In genomic region chr19:17447704-17448189, GRCh38 we compare ENCODE assay signal across 12 cellular contexts. TPM values are rescaled to one million over a fixed set of nuclear protein-coding genes. Genes with fewer than 3 reads are reported as not detected.
DNase-seq lines count a peak whose midpoint lies in the region; ATAC-seq and TF ChIP-seq lines count a peak whose summit lies in the region.
"Had no signal": no experiment of that assay in that cellular context is flagged by ENCODE, and none has a peak within 500 bp of the region (broad histone marks: within the 10 kb centered on the region; RNA-seq: fewer than 3 reads in every experiment).

No MANE protein-coding gene starts in this region.

- BruUV-seq in Caco-2 (replicated peaks; lab: Mats Ljungman, UMichigan) = no TSS peak

- no peak for TF ChIP-seq CTCF in Caco-2 (IDR thresholded peaks at IDR 0.05; ENCODE audit: insufficient read depth in 1 of 2, low read depth in 1 of 2, low read length in 1 of 2, severe bottlenecking in 1 of 2, unreplicated experiment in 1 of 2)
- no peak for TF ChIP-seq CTCF in parathyroid adenoma (IDR thresholded peaks at IDR 0.05)

- H3K4me3 Mint-ChIP-seq in Caco-2 (ENCODE audit: unreplicated experiment) = peak overlapping the region; percentile 58
- H3K4me3 Mint-ChIP-seq: activated CD4-positive, alpha-beta memory T cell treated with anti-CD3 and anti-CD28 coated beads for 36 hours had no signal

- no peak overlapping the region for H3K9ac ChIP-seq in parathyroid adenoma

- POLR2A ChIA-PET in Caco-2 (lab: Charles Lee) = no interaction called here

- H3K4me1 ChIP-seq in Caco-2 = no peaks in the 10 kb centered on the region
- peaks cover 0 to 3% of the 10 kb centered on the region in 2 donors for H3K4me1 ChIP-seq in esophagus (ENCODE audit: control insufficient read depth in 2 of 2, insufficient read depth in 2 of 2, low read length in 1 of 2)
- no peaks in the 10 kb centered on the region for H3K4me1 ChIP-seq in parathyroid adenoma

- H3K4me2 ChIP-seq in parathyroid adenoma (ENCODE audit: low read length) = peak overlapping the region; percentile 90

- no peaks in the 10 kb centered on the region for H3K27me3 Mint-ChIP-seq in Caco-2 (ENCODE audit: insufficient read depth, unreplicated experiment)

- H3K27ac ChIP-seq in esophagus (ENCODE audit: low read depth in 2 of 2, low read length in 1 of 2) = peak overlapping the region in 1 of 2 donors; percentile 35
- no peak overlapping the region for H3K27ac ChIP-seq in parathyroid adenoma

- H3K27me3 ChIP-seq in Caco-2 (replicated peaks; ENCODE audit: control insufficient read depth, insufficient read depth, low read length) (no peaks in the 10 kb centered on the region), esophagus (ENCODE audit: control insufficient read depth in 1 of 2, insufficient read depth in 2 of 2, low read length in 2 of 2) (no peaks in the 10 kb centered on the region), parathyroid adenoma (ENCODE audit: control insufficient read depth, insufficient read depth, low read length) (no peaks in the 10 kb centered on the region)

- no peak overlapping the region for H3K27ac Mint-ChIP-seq in Caco-2 (ENCODE audit: unreplicated experiment)
- H3K27ac Mint-ChIP-seq: activated CD4-positive, alpha-beta memory T cell treated with anti-CD3 and anti-CD28 coated beads for 36 hours; dendritic cell treated with granulocyte-macrophage colony-stimulating factor and Interleukin-4, amounts not matched to agents 40 ng/mL and 50 ng/mL, for 4 days had no signal

- H3K4me3 ChIP-seq in Caco-2 (ENCODE audit: low read depth, low read length) (peak overlapping the region; percentile 47), esophagus (ENCODE audit: low read depth in 1 of 2, low read length in 2 of 2) (peak overlapping the region; percentile 26 to 27), parathyroid adenoma (ENCODE audit: low read depth, low read length) (no peak overlapping the region)

- intact Hi-C loops in Caco-2 (cut with micrococcal nuclease; ENCODE audit: unreplicated experiment) = no loop called here

- H3K36me3 ChIP-seq in Caco-2 (ENCODE audit: control insufficient read depth, insufficient read depth, low read length) (no peaks in the 10 kb centered on the region), esophagus (ENCODE audit: control insufficient read depth in 2 of 2, insufficient read depth in 2 of 2, low read length in 1 of 2) (no peaks in the 10 kb centered on the region), parathyroid adenoma (ENCODE audit: control insufficient read depth, insufficient read depth, low read length) (no peaks in the 10 kb centered on the region)

- no peaks in the 10 kb centered on the region for H3K79me2 ChIP-seq in parathyroid adenoma

- CTCF ChIA-PET in Caco-2 (lab: Charles Lee) = interaction anchor here (0.7 to 0.8 kb wide), 2 partner anchors 14 to 28 kb away, joined by 4 to 5 read pairs; partner anchors contain the start of gene MVB12A

- H3K36me3 Mint-ChIP-seq in Caco-2 (ENCODE audit: insufficient read depth, unreplicated experiment) = no peaks in the 10 kb centered on the region
- H3K36me3 Mint-ChIP-seq: activated CD4-positive, alpha-beta memory T cell treated with anti-CD3 and anti-CD28 coated beads for 36 hours had no signal

- DNase-seq in Caco-2 = no peak
- DNase-seq in Kasumi-1 (lab: John Stamatoyannopoulos, UW) = peak; percentile 4 to 12
- DNase-seq in NCI-H2107 treated with DMSO at 0.1 percent for 48 hours (lab: John Stamatoyannopoulos, UW; ENCODE audit: unreplicated experiment) = no peak
- DNase-seq in HuH-7.5 (ENCODE audit: low spot score) = no peak
- DNase-seq: activated CD4-positive, alpha-beta memory T cell treated with anti-CD3 and anti-CD28 coated beads for 36 hours; NCI-H1694; stimulated activated CD4-positive, alpha-beta T cell treated with anti-CD3 and anti-CD28 coated beads, Interleukin-1b, Interleukin-23, amount 100 ng/mL, for 48 hours had no signal

- no peak for ATAC-seq in GM21529 (IDR thresholded peaks at IDR 0.05; ENCODE audit: unreplicated experiment)
- ATAC-seq in GM18873 (IDR thresholded peaks at IDR 0.05; ENCODE audit: low FRiP score, unreplicated experiment) = no peak

- H3K4me1 Mint-ChIP-seq in Caco-2 (ENCODE audit: low read depth, unreplicated experiment) = no peaks in the 10 kb centered on the region

- H3K9me3 ChIP-seq in Caco-2 = no peaks in the 10 kb centered on the region
- H3K9me3 ChIP-seq in esophagus (ENCODE audit: control insufficient read depth in 2 of 2, insufficient read depth in 1 of 2, low read depth in 1 of 2, low read length in 1 of 2) = no peaks in the 10 kb centered on the region
- H3K9me3 ChIP-seq in parathyroid adenoma (ENCODE audit: control insufficient read depth, low read length) = no peaks in the 10 kb centered on the region

- no peaks in the 10 kb centered on the region for H3K9me3 Mint-ChIP-seq in Caco-2 (ENCODE audit: unreplicated experiment)
- H3K9me3 Mint-ChIP-seq: activated CD4-positive, alpha-beta memory T cell treated with anti-CD3 and anti-CD28 coated beads for 36 hours; dendritic cell treated with granulocyte-macrophage colony-stimulating factor and Interleukin-4, amounts not matched to agents 40 ng/mL and 50 ng/mL, for 4 days had no signal

- H2AFZ ChIP-seq in parathyroid adenoma = peak overlapping the region; percentile 84

- WGBS in esophagus, 2 donors = 22 to 31% methylated on average over 5 to 9 of the region's 9 CpGs

RNA-seq across cellular contexts. Expression of gene TMEM221, which starts 0.7 kb away (rescaled TPM):
- 0.37 TPM in 1 of 2 replicates, not detected in the other for total RNA-seq in Caco-2 (2022)
- under 1 TPM; 0.13 to 0.20 TPM for polyA plus RNA-seq in esophagus
- total RNA-seq: activated CD4-positive, alpha-beta memory T cell treated with anti-CD3 and anti-CD28 coated beads for 36 hours had no signal

RNA-seq across cellular contexts. Expression of gene NXNL1, which starts 13.0 kb away (rescaled TPM):
- not detected in 2 replicates for total RNA-seq in Caco-2 (2022)
- not detected for polyA plus RNA-seq in esophagus
- total RNA-seq: activated CD4-positive, alpha-beta memory T cell treated with anti-CD3 and anti-CD28 coated beads for 36 hours had no signal

RNA-seq across cellular contexts. Expression of gene SLC27A1, which starts 22.6 kb away (rescaled TPM):
- 3.7 and 3.9 TPM in 2 replicates for total RNA-seq in Caco-2 (2022)
- 1 to 10 TPM; 5.4 to 8.7 TPM for polyA plus RNA-seq in esophagus

RNA-seq across cellular contexts. Expression of gene MVB12A, which starts 27.9 kb away (rescaled TPM):
- 36.7 and 37.6 TPM in 2 replicates for total RNA-seq in Caco-2 (2022)
- polyA plus RNA-seq in esophagus = 10 to 100 TPM; 64.2 to 66.8 TPM

RNA-seq across cellular contexts. Expression of gene BST2, which starts 42.3 kb away (rescaled TPM):
- total RNA-seq in Caco-2 (2022) = 94.3 and 98.4 TPM in 2 replicates
- polyA plus RNA-seq in esophagus = 10 to 100 TPM in 1 of 2 donors, 1 to 10 TPM in 1; 8.5 to 17.6 TPM

Comparison
In these comparisons a context has a peak if more than half of its experiments do, and no peak if none do; other contexts are left out.
1. DNase-seq: peak in Kasumi-1 (2 of 2); none in Caco-2 (0 of 2), NCI-H2107 treated with DMSO at 0.1 percent for 48 hours (single experiment) and HuH-7.5 (single experiment).